Comparison of ENCODE assay signal across 1 cellular context in genomic region chr9:2761424-2761823, GRCh38.
TF ChIP-seq lines count a peak whose summit lies in the region.

No MANE protein-coding gene starts in this region.

TF ChIP-seq in GM12878, 131 proteins besides CTCF, POLR2A, EP300 and RAD21 (continued from another document):
- TF ChIP-seq STAT3 (IDR thresholded peaks at IDR 0.05; ENCODE audit: low read depth, low read length) = no peak
- TF ChIP-seq SREBF1 (IDR thresholded peaks at IDR 0.05; ENCODE audit: low read length) = no peak
- TF ChIP-seq CEBPB (IDR thresholded peaks at IDR 0.05; ENCODE audit: borderline replicate concordance in 1 of 2, low read depth in 2 of 2, low read length in 2 of 2) = no peak
- TF ChIP-seq ZNF384 (IDR thresholded peaks at IDR 0.05; ENCODE audit: borderline replicate concordance, low read depth, low read length) = no peak
- TF ChIP-seq, protein P1, sequence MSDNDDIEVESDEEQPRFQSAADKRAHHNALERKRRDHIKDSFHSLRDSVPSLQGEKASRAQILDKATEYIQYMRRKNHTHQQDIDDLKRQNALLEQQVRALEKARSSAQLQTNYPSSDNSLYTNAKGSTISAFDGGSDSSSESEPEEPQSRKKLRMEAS (IDR thresholded peaks at IDR 0.05; ENCODE audit: low read depth, low read length) = no peak
